Comparison of ENCODE assay signal across 12 cellular contexts in genomic region chr2:14492920-14493503, GRCh38.
A peak's percentile ranks its signal among the peaks of the same experiment; 100 is the strongest.
DNase-seq lines count a peak whose midpoint lies in the region; TF ChIP-seq lines count a peak whose summit lies in the region.
"Had no signal": no experiment of that assay in that cellular context is flagged by ENCODE, and none has a peak within 500 bp of the region (broad histone marks: within the 10 kb centered on the region; RNA-seq: fewer than 3 reads in every experiment).

No MANE protein-coding gene starts in this region.

- peak overlapping the region; percentile 21 for H3K27ac ChIP-seq in neuronal stem cell (replicated peaks; ENCODE audit: low read length)
- no peak overlapping the region for H3K27ac ChIP-seq in CD8-positive, alpha-beta memory T cell (ENCODE audit: low read depth, low read length)
- H3K27ac ChIP-seq: esophagus squamous epithelium, sigmoid colon had no signal

- CTCF ChIA-PET in CD8-positive, alpha-beta memory T cell (lab: Charles Lee), result no interaction called here
- CTCF ChIA-PET in activated CD4-positive, alpha-beta memory T cell treated with anti-CD3 and anti-CD28 coated beads, Interleukin-2, amount 10 ng/mL, durations not matched to agents 7 days and 5 days (lab: Charles Lee), result no interaction called here

- no peaks in the 10 kb centered on the region for H3K4me1 Mint-ChIP-seq in CD8-positive, alpha-beta memory T cell
- no peaks in the 10 kb centered on the region for H3K4me1 Mint-ChIP-seq in activated CD4-positive, alpha-beta memory T cell treated with anti-CD3 and anti-CD28 coated beads, Interleukin-2, amount 10 ng/mL, durations not matched to agents 7 days and 5 days
- H3K4me1 Mint-ChIP-seq: activated naive CD8-positive, alpha-beta T cell treated with anti-CD3 and anti-CD28 coated beads, Interleukin-2, amount 50 U/mL, for 24 hours; memory B cell had no signal

- POLR2A ChIA-PET in CD8-positive, alpha-beta memory T cell (lab: Charles Lee), result no interaction called here
- POLR2A ChIA-PET in activated CD4-positive, alpha-beta memory T cell treated with anti-CD3 and anti-CD28 coated beads, Interleukin-2, amount 10 ng/mL, durations not matched to agents 7 days and 5 days (lab: Charles Lee), result no interaction called here

- no peaks in the 10 kb centered on the region for H3K79me1 ChIP-seq in neuronal stem cell (ENCODE audit: low read depth, low read length)

- no peak overlapping the region for H3K4ac ChIP-seq in neuronal stem cell (ENCODE audit: low read length)

- H2BK5ac ChIP-seq in neuronal stem cell (ENCODE audit: low read length), result no peak overlapping the region

- peaks cover 2 to 13% (median 6%) of the 10 kb centered on the region in 5 donors for H3K9me3 Mint-ChIP-seq in CD8-positive, alpha-beta memory T cell
- H3K9me3 Mint-ChIP-seq in activated CD4-positive, alpha-beta memory T cell treated with anti-CD3 and anti-CD28 coated beads, Interleukin-2, amount 10 ng/mL, durations not matched to agents 7 days and 5 days, result no peaks in the 10 kb centered on the region

- H3K27me3 ChIP-seq in neuronal stem cell (ENCODE audit: control insufficient read depth in 3 of 3, insufficient read depth in 3 of 3, low read depth in 1 of 3, low read length in 3 of 3), result no peaks in the 10 kb centered on the region
- H3K27me3 ChIP-seq in CD8-positive, alpha-beta memory T cell (ENCODE audit: insufficient read depth, low read length, poor library complexity, severe bottlenecking), result no peaks in the 10 kb centered on the region
- H3K27me3 ChIP-seq: esophagus squamous epithelium, sigmoid colon had no signal

- DNase-seq in ELR (ENCODE audit: low read depth) (peak; percentile 95), RPMI7951 (ENCODE audit: low read depth) (peak; percentile 90), epithelial cell of proximal tubule (ENCODE audit: low read depth) (peak; percentile 19), neuronal stem cell (ENCODE audit: low spot score) (peak; percentile 38), DMS 273 (lab: John Stamatoyannopoulos, UW; ENCODE audit: unreplicated experiment) (no peak)
- DNase-seq in CD8-positive, alpha-beta memory T cell, result no peak
- DNase-seq in activated naive CD4-positive, alpha-beta T cell treated with anti-CD3 and anti-CD28 coated beads, Interleukin-2, amount 50 U/mL, for 16 hours, result no peak
- DNase-seq in activated CD4-positive, alpha-beta memory T cell treated with anti-CD3 and anti-CD28 coated beads, Interleukin-2, amount 10 ng/mL, durations not matched to agents 7 days and 5 days, result no peak
- DNase-seq: activated naive CD8-positive, alpha-beta T cell treated with anti-CD3 and anti-CD28 coated beads, Interleukin-2, amount 50 U/mL, for 24 hours; esophagus squamous epithelium; sigmoid colon had no signal

- no peak overlapping the region for H2BK120ac ChIP-seq in neuronal stem cell (ENCODE audit: low read depth, low read length)

- no peak overlapping the region for H3K4me2 ChIP-seq in neuronal stem cell (ENCODE audit: insufficient read depth, low read length, poor library complexity, severe bottlenecking)

- no peak overlapping the region for H3K4me3 ChIP-seq in epithelial cell of proximal tubule (ENCODE audit: low read depth, low read length)
- no peak overlapping the region for H3K4me3 ChIP-seq in neuronal stem cell (ENCODE audit: low read length in 2 of 2)
- H3K4me3 ChIP-seq in CD8-positive, alpha-beta memory T cell (ENCODE audit: low read length), result no peak overlapping the region
- H3K4me3 ChIP-seq: esophagus squamous epithelium, sigmoid colon had no signal

- H2AFZ ChIP-seq in neuronal stem cell (ENCODE audit: low read length), result no peak overlapping the region

- H3K27me3 Mint-ChIP-seq in CD8-positive, alpha-beta memory T cell, result no peaks in the 10 kb centered on the region
- H3K27me3 Mint-ChIP-seq in activated CD4-positive, alpha-beta memory T cell treated with anti-CD3 and anti-CD28 coated beads, Interleukin-2, amount 10 ng/mL, durations not matched to agents 7 days and 5 days, result no peaks in the 10 kb centered on the region
- H3K27me3 Mint-ChIP-seq: activated naive CD8-positive, alpha-beta T cell treated with anti-CD3 and anti-CD28 coated beads, Interleukin-2, amount 50 U/mL, for 24 hours; memory B cell had no signal

- no peak overlapping the region for H4K8ac ChIP-seq in neuronal stem cell (ENCODE audit: low read depth, low read length)

- TF ChIP-seq CTCF in epithelial cell of proximal tubule (conservative IDR thresholded peaks at IDR 0.05; ENCODE audit: low read depth, low read length), result no peak

- H2AK5ac ChIP-seq in neuronal stem cell (ENCODE audit: low read depth, low read length), result no peak overlapping the region

- H2BK12ac ChIP-seq in neuronal stem cell (ENCODE audit: low read length), result no peak overlapping the region

- no peak overlapping the region for H4K91ac ChIP-seq in neuronal stem cell (ENCODE audit: low read depth, low read length, poor library complexity)

- no peak overlapping the region for H3K4me3 Mint-ChIP-seq in CD8-positive, alpha-beta memory T cell
- no peak overlapping the region for H3K4me3 Mint-ChIP-seq in activated CD4-positive, alpha-beta memory T cell treated with anti-CD3 and anti-CD28 coated beads, Interleukin-2, amount 10 ng/mL, durations not matched to agents 7 days and 5 days
- H3K4me3 Mint-ChIP-seq: activated naive CD8-positive, alpha-beta T cell treated with anti-CD3 and anti-CD28 coated beads, Interleukin-2, amount 50 U/mL, for 24 hours; memory B cell had no signal

- H3K36me3 ChIP-seq in neuronal stem cell (replicated peaks in 1 of 2; ENCODE audit: control insufficient read depth in 2 of 2, insufficient read depth in 2 of 2, low read length in 2 of 2), result no peaks in the 10 kb centered on the region
- H3K36me3 ChIP-seq in CD8-positive, alpha-beta memory T cell (ENCODE audit: insufficient read depth, low read length), result no peaks in the 10 kb centered on the region
- H3K36me3 ChIP-seq: esophagus squamous epithelium, sigmoid colon had no signal

- no peak overlapping the region for H3K9ac ChIP-seq in neuronal stem cell (ENCODE audit: low read depth, low read length, poor library complexity)

- no peak overlapping the region for H3K27ac Mint-ChIP-seq in CD8-positive, alpha-beta memory T cell
- no peak overlapping the region for H3K27ac Mint-ChIP-seq in activated CD4-positive, alpha-beta memory T cell treated with anti-CD3 and anti-CD28 coated beads, Interleukin-2, amount 10 ng/mL, durations not matched to agents 7 days and 5 days
- H3K27ac Mint-ChIP-seq: activated naive CD8-positive, alpha-beta T cell treated with anti-CD3 and anti-CD28 coated beads, Interleukin-2, amount 50 U/mL, for 24 hours; memory B cell had no signal

- peaks cover 0 to 2% of the 10 kb centered on the region in 2 donors for H3K4me1 ChIP-seq in neuronal stem cell (ENCODE audit: control insufficient read depth in 2 of 2, insufficient read depth in 1 of 2, low read depth in 1 of 2, low read length in 2 of 2)
- H3K4me1 ChIP-seq in CD8-positive, alpha-beta memory T cell (ENCODE audit: insufficient read depth, low read length), result no peaks in the 10 kb centered on the region

- no peak overlapping the region for H3K18ac ChIP-seq in neuronal stem cell (ENCODE audit: low read length)

- no peaks in the 10 kb centered on the region for H3K9me3 ChIP-seq in neuronal stem cell (replicated peaks in 1 of 2; ENCODE audit: control insufficient read depth in 2 of 2, insufficient read depth in 1 of 2, low read depth in 1 of 2, low read length in 2 of 2)
- H3K9me3 ChIP-seq in CD8-positive, alpha-beta memory T cell (ENCODE audit: low read length), result no peaks in the 10 kb centered on the region
- H3K9me3 ChIP-seq: esophagus squamous epithelium, sigmoid colon had no signal

- no peaks in the 10 kb centered on the region for H3K36me3 Mint-ChIP-seq in CD8-positive, alpha-beta memory T cell
- H3K36me3 Mint-ChIP-seq in activated CD4-positive, alpha-beta memory T cell treated with anti-CD3 and anti-CD28 coated beads, Interleukin-2, amount 10 ng/mL, durations not matched to agents 7 days and 5 days (ENCODE audit: low read depth), result no peaks in the 10 kb centered on the region
- H3K36me3 Mint-ChIP-seq: memory B cell had no signal

- H2BK15ac ChIP-seq in neuronal stem cell (ENCODE audit: low read length), result no peak overlapping the region

- H3K23ac ChIP-seq in neuronal stem cell (ENCODE audit: low read depth, low read length, poor library complexity), result no peak overlapping the region

- no peak overlapping the region for H3K14ac ChIP-seq in neuronal stem cell (ENCODE audit: low read length)

- no CpG with 5 or more reads among the region's 3 CpGs for WGBS in neuronal stem cell (ENCODE audit: extremely low coverage in 2 of 2, insufficient read length in 2 of 2, insufficient replicate concordance in 1 of 2), 2 donors

Comparison
In these comparisons a context has a peak if more than half of its experiments do, and no peak if none do; other contexts are left out.
1. DNase-seq: peak in ELR (single experiment), RPMI7951 (single experiment), epithelial cell of proximal tubule (single experiment) and neuronal stem cell (single experiment); none in CD8-positive, alpha-beta memory T cell (0 of 5), activated naive CD4-positive, alpha-beta T cell treated with anti-CD3 and anti-CD28 coated beads, Interleukin-2, amount 50 U/mL, for 16 hours (single experiment), DMS 273 (single experiment) and activated CD4-positive, alpha-beta memory T cell treated with anti-CD3 and anti-CD28 coated beads, Interleukin-2, amount 10 ng/mL, durations not matched to agents 7 days and 5 days (single experiment).